In the genomic region with DNA sequence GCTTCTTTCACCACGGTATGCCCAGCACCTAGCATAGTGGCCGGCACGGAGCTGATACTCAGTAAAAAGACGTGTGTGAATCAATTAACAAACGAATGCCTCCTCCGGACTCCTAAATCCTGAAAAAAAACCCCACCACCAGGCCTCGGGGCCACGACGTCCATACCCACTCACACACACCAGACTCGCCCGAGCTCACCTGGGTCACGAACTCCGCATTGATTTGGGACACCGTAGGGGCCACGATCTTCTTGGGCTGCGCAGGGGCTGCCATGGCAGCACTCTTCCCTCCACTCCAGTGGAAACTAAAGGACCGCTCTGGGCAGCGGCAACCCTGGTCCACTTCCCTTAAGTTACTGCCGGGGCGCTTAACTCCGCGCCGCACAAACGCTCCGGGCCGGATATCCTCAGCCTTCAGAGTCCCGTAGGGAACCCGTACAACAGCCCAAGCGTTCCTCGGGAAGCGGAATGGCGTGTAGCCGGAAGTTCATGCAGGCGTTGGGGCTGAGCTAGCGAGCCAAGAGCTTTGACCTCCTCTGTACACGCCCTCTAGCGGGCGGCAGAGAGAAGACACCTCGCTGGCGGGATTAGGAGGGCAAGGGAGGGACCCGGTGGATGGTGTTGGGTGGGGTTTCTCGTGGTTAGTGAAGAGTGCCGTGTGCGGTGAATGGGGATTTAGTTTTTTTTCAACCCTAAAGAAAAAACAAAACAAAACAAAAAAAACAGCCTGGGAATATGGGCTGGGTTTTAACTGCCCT, we compare ENCODE assay signal across 8 cellular contexts. TPM values are rescaled to one million over a fixed set of nuclear protein-coding genes. Genes with fewer than 3 reads are reported as not detected.
DNase-seq lines count a peak whose midpoint lies in the region; ATAC-seq and TF ChIP-seq lines count a peak whose summit lies in the region.

Gene AQR (minus strand): TSS at position 403 of the 758 bp plus-strand sequence. CDS start 129 bp downstream, at position 274.

- H3K36me3 ChIP-seq in left ventricle myocardium inferior = peaks cover under 1% of the 10 kb centered on the region
- no peaks in the 10 kb centered on the region for H3K36me3 ChIP-seq in prostate gland
- no peaks in the 10 kb centered on the region for H3K36me3 ChIP-seq in urinary bladder (ENCODE audit: insufficient read depth)

- H3K4me3 ChIP-seq in left ventricle myocardium inferior (peak within 1 kb of the TSS; percentile 87), prostate gland (peak within 1 kb of the TSS; percentile 64 to 68), urinary bladder (ENCODE audit: low read depth, low read length) (peak within 1 kb of the TSS; percentile 80)

- H3K27ac ChIP-seq in left ventricle myocardium inferior (replicated peaks) (peak within 1 kb of the TSS; percentile 88), prostate gland (peak within 1 kb of the TSS; percentile 71 to 75), urinary bladder (ENCODE audit: low read depth) (peak within 1 kb of the TSS; percentile 53)

- peak; percentile 85 for TF ChIP-seq CTCF in GM13977 (IDR thresholded peaks at IDR 0.05; ENCODE audit: extremely low read depth, insufficient read depth, missing control alignments)
- TF ChIP-seq CTCF in left ventricle myocardium inferior (IDR thresholded peaks at IDR 0.05; ENCODE audit: borderline replicate concordance) = peak; percentile 98
- peak; percentile 60 to 98 (median 92) for TF ChIP-seq CTCF in prostate gland (IDR thresholded peaks at IDR 0.05)

- intact Hi-C loops in T-helper 1 cell treated with Interleukin-12 subunit alpha and Interleukin-12 subunit beta and Interleukin-4 antibody, amounts not matched to agents 30 ng/mL and 1 ng/mL, for 36 hours (cut with micrococcal nuclease) = loop anchor here (1.0 to 5.0 kb wide), 4 partner anchors 19 to 931 kb away; partner anchors contain the start of genes PGBD4, SLC12A6 and ZNF770
- intact Hi-C loops in left ventricle myocardium inferior (cut with micrococcal nuclease) (no loop called here), prostate gland (cut with DNase I) (loop anchor here (1.0 kb wide), 1 partner anchor 19 kb away; the partner anchor contains the start of gene ZNF770)

- DNase-seq in GM13977 (ENCODE audit: low spot score) (peak; percentile 87), NCI-H146 treated with DMSO at 0.1 percent for 48 hours (lab: John Stamatoyannopoulos, UW; ENCODE audit: unreplicated experiment) (peak; percentile 79), amniotic stem cell (lab: John Stamatoyannopoulos, UW) (peak; percentile 94), left ventricle myocardium inferior (peak; percentile 94), prostate gland (ENCODE audit: low spot score) (peak; percentile 96)

- H3K4me1 ChIP-seq in left ventricle myocardium inferior (peaks cover 63% of the 10 kb centered on the region), prostate gland (replicated peaks) (no peaks in the 10 kb centered on the region), urinary bladder (ENCODE audit: insufficient read depth) (peaks cover 2% of the 10 kb centered on the region)

- WGBS in prostate gland = under 1% methylated on average over 44 of the region's 44 CpGs
- WGBS in urinary bladder = under 1% methylated on average over 44 of the region's 44 CpGs

- H3K9me3 ChIP-seq in left ventricle myocardium inferior (replicated peaks) = no peaks in the 10 kb centered on the region
- no peaks in the 10 kb centered on the region for H3K9me3 ChIP-seq in prostate gland

- ATAC-seq in HG02884 (IDR thresholded peaks at IDR 0.05; ENCODE audit: unreplicated experiment) = peak; percentile 98

- TF ChIP-seq POLR2A in prostate gland (IDR thresholded peaks at IDR 0.05) = peak; percentile 44

- H3K27me3 ChIP-seq in left ventricle myocardium inferior (ENCODE audit: low read depth) (no peaks in the 10 kb centered on the region), prostate gland (replicated peaks; ENCODE audit: insufficient read depth) (no peaks in the 10 kb centered on the region)

- in situ Hi-C loops in GM13977 (cut with MboI; ENCODE audit: low pct_unique_long_range_greater_than_20kb, low sequenced_read_pairs, unreplicated experiment) = no loop called here

RNA-seq across cellular contexts. Expression of gene AQR, which starts in this region (rescaled TPM):
- 45.1 and 46.6 TPM in 2 replicates for total RNA-seq in T-helper 1 cell treated with Interleukin-12 subunit alpha and Interleukin-12 subunit beta and Interleukin-4 antibody, amounts not matched to agents 30 ng/mL and 1 ng/mL, for 36 hours
- total RNA-seq in left ventricle myocardium inferior (9.8 TPM), prostate gland (10 to 100 TPM; 32.9 to 34.0 TPM), urinary bladder (52.3 TPM)
- polyA plus RNA-seq in urinary bladder = 9.9 TPM

Comparison
In these comparisons a context has a peak if more than half of its experiments do, and no peak if none do; other contexts are left out.
1. Peak in every context shown above with its lines: DNase-seq, ATAC-seq, H3K4me3 ChIP-seq and H3K27ac ChIP-seq.